ENCODE assay signal across 2 cellular contexts in genomic region chr6:18187701-18188100, GRCh38.
TF ChIP-seq lines count a peak whose summit lies in the region.

No MANE protein-coding gene starts in this region.

TF ChIP-seq in GM23338, 12 proteins besides CTCF, POLR2A, EP300 and RAD21:
- TF ChIP-seq ZNF331 (CRISPR knock-in tag; IDR thresholded peaks at IDR 0.05; ENCODE audit: low read depth) (no peak), CREB1 (CRISPR knock-in tag; IDR thresholded peaks at IDR 0.05; ENCODE audit: low read depth) (no peak), EZH2 (IDR thresholded peaks at IDR 0.05; ENCODE audit: low read depth, unreplicated experiment) (no peak), JUNB (IDR thresholded peaks at IDR 0.05; ENCODE audit: unreplicated experiment) (no peak), REST (IDR thresholded peaks at IDR 0.05; ENCODE audit: unreplicated experiment) (no peak), ZNF114 (CRISPR knock-in tag; IDR thresholded peaks at IDR 0.05) (no peak), STAT1 (IDR thresholded peaks at IDR 0.05; ENCODE audit: unreplicated experiment) (no peak), NANOG (IDR thresholded peaks at IDR 0.05; ENCODE audit: borderline replicate concordance) (no peak), ETS1 (IDR thresholded peaks at IDR 0.05) (no peak), POLR2AphosphoS5 (IDR thresholded peaks at IDR 0.05; ENCODE audit: low read depth) (no peak), ZNF462 (CRISPR knock-in tag; IDR thresholded peaks at IDR 0.05) (no peak), EZH2phosphoT487 (IDR thresholded peaks at IDR 0.05; ENCODE audit: unreplicated experiment) (no peak)

TF ChIP-seq in IMR-90, 13 proteins besides CTCF, POLR2A, EP300 and RAD21:
- TF ChIP-seq RCOR1 (IDR thresholded peaks at IDR 0.05; ENCODE audit: insufficient replicate concordance, low read length) (no peak), MXI1 (IDR thresholded peaks at IDR 0.05; ENCODE audit: borderline replicate concordance, low read depth, low read length) (no peak), BHLHE40 (IDR thresholded peaks at IDR 0.05; ENCODE audit: low read depth, low read length) (no peak), SMC3 (IDR thresholded peaks at IDR 0.05; ENCODE audit: low read depth, low read length) (no peak)
TF ChIP-seq in IMR-90: peak in this region for 0.
